Comparison of ENCODE assay signal across 1 cellular context in genomic region chr14:73818821-73819220, GRCh38.
TF ChIP-seq lines count a peak whose summit lies in the region.

No MANE protein-coding gene starts in this region.

TF ChIP-seq in GM12878, 131 proteins besides CTCF, POLR2A, EP300 and RAD21:
- no peak for TF ChIP-seq BCL3 (IDR thresholded peaks at IDR 0.05; ENCODE audit: borderline replicate concordance, insufficient read depth, low read depth, low read length, poor library complexity, severe bottlenecking)
- no peak for TF ChIP-seq GABPA (IDR thresholded peaks at IDR 0.05; ENCODE audit: low read depth)
- no peak for TF ChIP-seq ZNF384 (IDR thresholded peaks at IDR 0.05; ENCODE audit: borderline replicate concordance, low read depth, low read length)
- no peak for TF ChIP-seq RUNX3 (IDR thresholded peaks at IDR 0.05; ENCODE audit: low read length)
TF ChIP-seq in GM12878: peak in this region for 0.
